ENCODE assay signal across 34 cellular contexts in the genomic region with DNA sequence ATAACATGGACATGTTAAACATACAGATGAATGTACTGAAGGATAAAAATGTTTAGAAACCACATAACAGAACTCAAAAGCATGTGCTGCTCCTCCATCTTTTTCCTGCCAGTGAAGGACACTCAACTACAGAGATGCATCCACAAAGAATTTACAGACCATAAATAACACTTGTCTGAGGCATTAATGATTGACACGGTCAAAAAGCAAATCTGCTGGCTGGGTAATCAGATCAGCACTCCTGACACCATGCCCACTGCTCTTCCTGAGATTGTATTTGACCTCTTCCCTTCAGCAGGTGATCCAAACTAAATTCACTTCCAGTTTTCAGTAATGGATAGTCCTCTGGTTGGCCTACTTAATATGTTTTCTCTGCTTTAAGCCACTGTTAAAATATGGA. TPM values are rescaled to one million over a fixed set of nuclear protein-coding genes. Genes with fewer than 3 reads are reported as not detected.
"Had no signal": no experiment of that assay in that cellular context is flagged by ENCODE, and none has a peak within 500 bp of the region (broad histone marks: within the 10 kb centered on the region; RNA-seq: fewer than 3 reads in every experiment).

No MANE protein-coding gene starts in this region.

- H3K4me3 ChIP-seq: colonic mucosa, esophagus muscularis mucosa, heart right ventricle, lower lobe of right lung, neural progenitor cell, prostate gland, skin epidermis, testis, tibial artery had no signal

- H3K9ac ChIP-seq: neural progenitor cell had no signal

- H3K27ac ChIP-seq: colonic mucosa, esophagus muscularis mucosa, foreskin keratinocyte, lower lobe of right lung, neural progenitor cell, prostate gland, skin epidermis, tibial artery had no signal

- ATAC-seq: foreskin keratinocyte; heart right ventricle; left ventricle myocardium superior; lower lobe of right lung; right cardiac atrium; stimulated activated memory B cell treated with anti-CD40 and anti-IgM and Interleukin-4, amounts not matched to agents 10 μg/mL and 1 μg/mL and 100 μg/mL, for 72 hours; stimulated activated naive CD8-positive, alpha-beta T cell treated with anti-CD3 and anti-CD28 coated beads, Interleukin-15, Interleukin-2, amounts not matched to agents 100 U/mL and 50 U/mL, for 24 hours had no signal

- H3K4me1 Mint-ChIP-seq: nephron had no signal

- H3K9me3 Mint-ChIP-seq: memory B cell; naive B cell; nephron; neural progenitor cell; stimulated activated memory B cell treated with anti-CD40 and anti-IgM and Interleukin-4, amounts not matched to agents 10 μg/mL and 1 μg/mL and 100 μg/mL, for 72 hours; type B pancreatic cell had no signal

- H3K4me2 ChIP-seq: neural progenitor cell had no signal

- H3K27me3 ChIP-seq: colonic mucosa, esophagus muscularis mucosa, foreskin keratinocyte, heart right ventricle, neural progenitor cell, spleen, testis, tibial artery had no signal

- FAIRE-seq: endothelial cell of umbilical vein had no signal

- H3K36me3 ChIP-seq: colonic mucosa, neural progenitor cell, prostate gland had no signal

- H3K27me3 Mint-ChIP-seq: memory B cell; stimulated activated memory B cell treated with anti-CD40 and anti-IgM and Interleukin-4, amounts not matched to agents 10 μg/mL and 1 μg/mL and 100 μg/mL, for 72 hours; type B pancreatic cell had no signal

- H3K9me3 ChIP-seq: colonic mucosa, esophagus muscularis mucosa, heart right ventricle, lower lobe of right lung, prostate gland, spleen, testis, tibial artery had no signal

- H3K27ac Mint-ChIP-seq: memory B cell; naive B cell; nephron; neural progenitor cell; stimulated activated memory B cell treated with anti-CD40 and anti-IgM and Interleukin-4, amounts not matched to agents 10 μg/mL and 1 μg/mL and 100 μg/mL, for 72 hours; type B pancreatic cell had no signal

- H3K4me1 ChIP-seq: colonic mucosa, neural progenitor cell, prostate gland had no signal

- DNase-seq: colonic mucosa; dermis blood vessel endothelial cell; effector memory CD4-positive, alpha-beta T cell; foreskin keratinocyte; glutamatergic neuron; heart right ventricle; hippocampal formation; islet precursor cell; kidney glomerular epithelial cell; left ventricle myocardium superior; lower lobe of right lung; naive B cell; nucleus accumbens; right cardiac atrium; spleen; stimulated activated CD4-positive, alpha-beta T cell treated with anti-CD3 and anti-CD28 coated beads, Interleukin-4, amount 100 ng/mL, for 4 hours; stimulated activated naive CD8-positive, alpha-beta T cell treated with anti-CD3 and anti-CD28 coated beads, Interleukin-15, Interleukin-2, amounts not matched to agents 100 U/mL and 50 U/mL, for 24 hours; substantia nigra; testis; tibial artery had no signal

- H2AFZ ChIP-seq: neural progenitor cell had no signal

- H3K4me3 Mint-ChIP-seq: memory B cell; naive B cell; nephron; neural progenitor cell; stimulated activated memory B cell treated with anti-CD40 and anti-IgM and Interleukin-4, amounts not matched to agents 10 μg/mL and 1 μg/mL and 100 μg/mL, for 72 hours; type B pancreatic cell had no signal

RNA-seq across cellular contexts. Expression of a gene that starts 28.6 kb away (rescaled TPM):
- total RNA-seq: chondrocyte, dermis blood vessel endothelial cell, endothelial cell of umbilical vein, epithelial cell of proximal tubule, fibroblast of lung, osteocyte, renal cortical epithelial cell had no signal
- polyA plus RNA-seq: endothelial cell of umbilical vein, fibroblast of lung, foreskin keratinocyte had no signal
